Comparison of ENCODE assay signal across 13 cellular contexts in the genomic region with DNA sequence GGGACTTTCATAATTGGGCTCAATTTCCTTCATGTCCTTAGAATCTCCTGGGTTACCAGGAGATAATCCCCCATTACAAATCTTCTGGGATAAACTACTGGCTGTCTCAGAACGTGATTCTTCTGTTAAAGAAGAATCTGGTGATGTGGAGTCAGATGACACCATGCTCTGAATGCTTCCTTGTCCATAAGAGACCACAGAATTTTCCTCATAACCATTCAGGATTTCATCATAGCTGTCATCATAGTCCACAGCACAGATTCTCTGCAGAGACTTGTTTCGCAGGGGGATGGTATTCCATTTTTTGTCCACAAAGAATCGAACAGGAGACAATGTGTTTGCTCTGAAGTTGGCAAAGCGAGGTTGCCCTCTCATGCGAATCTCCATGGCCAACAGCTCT.
DNase-seq lines count a peak whose midpoint lies in the region; ATAC-seq, FAIRE-seq and TF ChIP-seq lines count a peak whose summit lies in the region.
"Had no signal": no experiment of that assay in that cellular context is flagged by ENCODE, and none has a peak within 500 bp of the region (broad histone marks: within the 10 kb centered on the region; RNA-seq: fewer than 3 reads in every experiment).

No MANE protein-coding gene starts in this region.

- H3K36me3 Mint-ChIP-seq in IgD-negative memory B cell, result peaks cover 7% of the 10 kb centered on the region
- H3K36me3 Mint-ChIP-seq in activated naive CD8-positive, alpha-beta T cell treated with anti-CD3 and anti-CD28 coated beads, Interleukin-2, amount 50 U/mL, for 24 hours (ENCODE audit: low read depth), result peaks cover 14% of the 10 kb centered on the region

- H3K36me3 ChIP-seq in BLaER1 (no peaks in the 10 kb centered on the region), lower lobe of right lung (peaks cover 22% of the 10 kb centered on the region), sigmoid colon (peaks cover 0 to 7% (median 0%) of the 10 kb centered on the region in 4 donors)

- H3K4me1 ChIP-seq in BLaER1 (peaks cover 20% of the 10 kb centered on the region), lower lobe of right lung (peaks cover 31% of the 10 kb centered on the region), sigmoid colon (no peaks in the 10 kb centered on the region)

- FAIRE-seq in GM12892 (lab: Jason Lieb, UNC), result no peak

- WGBS in sigmoid colon, 2 donors, result 91 to 94% methylated on average over 5 of the region's 5 CpGs

- no peak for DNase-seq in activated naive CD8-positive, alpha-beta T cell treated with anti-CD3 and anti-CD28 coated beads, Interleukin-2, amount 50 U/mL, for 24 hours
- DNase-seq in lower lobe of right lung (no peak), sigmoid colon (no peak), GM12892 (ENCODE audit: insufficient read length) (no peak), NCI-H2171 treated with DMSO at 0.1 percent for 48 hours (lab: John Stamatoyannopoulos, UW) (no peak), SW480 (ENCODE audit: low spot score) (no peak)
- DNase-seq: activated CD4-positive, alpha-beta T cell treated with anti-CD3 and anti-CD28 coated beads, Interleukin-2, amount 50 U/mL, for 4 hours; activated naive CD4-positive, alpha-beta T cell; cerebellar nuclear complex; KG1; NCI-H2107 had no signal

- H3K9me3 ChIP-seq in BLaER1 (no peaks in the 10 kb centered on the region), lower lobe of right lung (no peaks in the 10 kb centered on the region), sigmoid colon (no peaks in the 10 kb centered on the region)

- peaks cover 44 to 55% (median 51%) of the 10 kb centered on the region in 3 donors for H3K4me1 Mint-ChIP-seq in IgD-negative memory B cell
- peaks cover 65% of the 10 kb centered on the region for H3K4me1 Mint-ChIP-seq in activated naive CD8-positive, alpha-beta T cell treated with anti-CD3 and anti-CD28 coated beads, Interleukin-2, amount 50 U/mL, for 24 hours

- no peak for TF ChIP-seq POLR2A in sigmoid colon (IDR thresholded peaks at IDR 0.05)
- no peak for TF ChIP-seq POLR2A in GM12892 (IDR thresholded peaks at IDR 0.05; ENCODE audit: low read depth, low read length)

- H3K27me3 ChIP-seq in BLaER1, result no peaks in the 10 kb centered on the region
- no peaks in the 10 kb centered on the region for H3K27me3 ChIP-seq in lower lobe of right lung (ENCODE audit: low read depth)
- H3K27me3 ChIP-seq in sigmoid colon, result no peaks in the 10 kb centered on the region

- peak overlapping the region in 3 of 4 donors; percentile 74 to 86 (median 79) for H3K4me3 Mint-ChIP-seq in IgD-negative memory B cell
- H3K4me3 Mint-ChIP-seq in activated naive CD8-positive, alpha-beta T cell treated with anti-CD3 and anti-CD28 coated beads, Interleukin-2, amount 50 U/mL, for 24 hours, result no peak overlapping the region

- 0 out of 2 replicates have a peak overlapping the region, but pooled peaks have one; percentile 62 for H3K4me2 ChIP-seq in BLaER1

- H3K27ac Mint-ChIP-seq in IgD-negative memory B cell, result peak overlapping the region; percentile 79 to 93 (median 86)
- H3K27ac Mint-ChIP-seq in activated naive CD8-positive, alpha-beta T cell treated with anti-CD3 and anti-CD28 coated beads, Interleukin-2, amount 50 U/mL, for 24 hours, result peak overlapping the region; percentile 74

- intact Hi-C loops in lower lobe of right lung (cut with DNase I) (no loop called here), sigmoid colon (cut with DNase I) (no loop called here)

- no peak for ATAC-seq in activated naive CD8-positive, alpha-beta T cell treated with anti-CD3 and anti-CD28 coated beads, Interleukin-2, amount 50 U/mL, for 24 hours
- ATAC-seq in lower lobe of right lung, result peak; percentile 51 to 57

- H3K9me3 Mint-ChIP-seq in IgD-negative memory B cell, result no peaks in the 10 kb centered on the region
- H3K9me3 Mint-ChIP-seq in activated naive CD8-positive, alpha-beta T cell treated with anti-CD3 and anti-CD28 coated beads, Interleukin-2, amount 50 U/mL, for 24 hours, result no peaks in the 10 kb centered on the region

- no peak for TF ChIP-seq CTCF in lower lobe of right lung (IDR thresholded peaks at IDR 0.05)
- TF ChIP-seq CTCF in sigmoid colon (IDR thresholded peaks at IDR 0.05), result no peak

- H3K27ac ChIP-seq in BLaER1 (no peak overlapping the region), lower lobe of right lung (no peak overlapping the region), sigmoid colon (no peak overlapping the region)

- TF ChIP-seq EP300 in sigmoid colon (IDR thresholded peaks at IDR 0.05), result no peak

- H3K9ac ChIP-seq in BLaER1, result no peak overlapping the region

- no peaks in the 10 kb centered on the region for H3K27me3 Mint-ChIP-seq in IgD-negative memory B cell
- H3K27me3 Mint-ChIP-seq in activated naive CD8-positive, alpha-beta T cell treated with anti-CD3 and anti-CD28 coated beads, Interleukin-2, amount 50 U/mL, for 24 hours, result no peaks in the 10 kb centered on the region

- no peaks in the 10 kb centered on the region for H4K20me1 ChIP-seq in BLaER1

- H3K4me3 ChIP-seq in BLaER1, result no peak overlapping the region
- no peak overlapping the region for H3K4me3 ChIP-seq in lower lobe of right lung
- H3K4me3 ChIP-seq in sigmoid colon, result no peak overlapping the region
